In genomic region chr12:26434299-26434915, GRCh38 we compare ENCODE assay signal across 1 cellular context.
A peak's percentile ranks its signal among the peaks of the same experiment; 100 is the strongest.
TF ChIP-seq lines count a peak whose summit lies in the region.

No MANE protein-coding gene starts in this region.

TF ChIP-seq in GM12878, 131 proteins besides CTCF, POLR2A, EP300 and RAD21 (continued from another document):
- TF ChIP-seq FOXM1 (IDR thresholded peaks at IDR 0.05; ENCODE audit: low read depth, low read length): no peak
- no peak for TF ChIP-seq ZNF384 (IDR thresholded peaks at IDR 0.05; ENCODE audit: borderline replicate concordance, low read depth, low read length)
- TF ChIP-seq EGR1 (IDR thresholded peaks at IDR 0.05; ENCODE audit: borderline replicate concordance in 1 of 2, low read depth in 2 of 2, low read length in 2 of 2): no peak
- no peak for TF ChIP-seq NFYA (IDR thresholded peaks at IDR 0.05; ENCODE audit: borderline replicate concordance, low read depth, low read length)
- TF ChIP-seq RUNX3 (IDR thresholded peaks at IDR 0.05; ENCODE audit: low read length): peak; percentile 39; the same call in 1 of the 2 replicates
- no peak for TF ChIP-seq SUZ12 (IDR thresholded peaks at IDR 0.05; ENCODE audit: unreplicated experiment)
- no peak for TF ChIP-seq BHLHE40 (IDR thresholded peaks at IDR 0.05; ENCODE audit: borderline replicate concordance in 1 of 2, low read depth in 2 of 2, low read length in 1 of 2)
- no peak for TF ChIP-seq ATF3 (IDR thresholded peaks at IDR 0.05; ENCODE audit: borderline replicate concordance, extremely low read depth, low read depth, low read length)
- no peak for TF ChIP-seq BACH1 (IDR thresholded peaks at IDR 0.05; ENCODE audit: borderline replicate concordance)
- TF ChIP-seq FOXK2 (IDR thresholded peaks at IDR 0.05): no peak
- TF ChIP-seq CHD4 (IDR thresholded peaks at IDR 0.05): no peak
- TF ChIP-seq RB1 (IDR thresholded peaks at IDR 0.05; ENCODE audit: borderline replicate concordance): no peak
- peak; percentile 54; the same call in 1 of the 2 replicates for TF ChIP-seq SMC3 (IDR thresholded peaks at IDR 0.05; ENCODE audit: borderline replicate concordance, low read length)
